Comparison of ENCODE assay signal across 11 cellular contexts in genomic region chr15:63462053-63462452, GRCh38. TPM values are rescaled to one million over a fixed set of nuclear protein-coding genes. Genes with fewer than 3 reads are reported as not detected.
A peak's percentile ranks its signal among the peaks of the same experiment; 100 is the strongest.
DNase-seq lines count a peak whose midpoint lies in the region; ATAC-seq and TF ChIP-seq lines count a peak whose summit lies in the region.
"Had no signal": no experiment of that assay in that cellular context is flagged by ENCODE, and none has a peak within 500 bp of the region (broad histone marks: within the 10 kb centered on the region; RNA-seq: fewer than 3 reads in every experiment).

No MANE protein-coding gene starts in this region.

- DNase-seq in LoVo (ENCODE audit: low spot score) (peak; percentile 90), astrocyte of the spinal cord (ENCODE audit: low read depth, low spot score) (peak; percentile 52), hepatic stellate cell (ENCODE audit: low spot score) (peak; percentile 42), H9 (no peak)
- no peak for DNase-seq in activated CD8-positive, alpha-beta memory T cell treated with anti-CD3 and anti-CD28 coated beads, Interleukin-2, amount 50 U/mL, for 48 hours
- DNase-seq: effector CD8-positive, alpha-beta T cell; natural killer cell; NCI-H1930; WERI-Rb-1 had no signal

- H3K36me3 ChIP-seq in stomach smooth muscle (ENCODE audit: control insufficient read depth in 2 of 2, insufficient read depth in 2 of 2, low read length in 2 of 2): no peaks in the 10 kb centered on the region
- H3K36me3 ChIP-seq: WERI-Rb-1 had no signal

- no CpG with 5 or more reads among the region's 2 CpGs for WGBS in H9 (ENCODE audit: extremely low coverage, insufficient read length, low lambda C conversion rate)

- no peak overlapping the region for H3K4ac ChIP-seq in H9 (ENCODE audit: low read depth, low read length)

- H3K27me3 Mint-ChIP-seq in H9 (ENCODE audit: low read depth): peaks cover 21% of the 10 kb centered on the region

- H3K27ac ChIP-seq in stomach smooth muscle (ENCODE audit: low read length) (peak overlapping the region; percentile 32), H9 (ENCODE audit: insufficient read length, low read depth, low read length) (no peak overlapping the region)
- H3K27ac ChIP-seq: WERI-Rb-1 had no signal

- H3K79me2 ChIP-seq in H9 (ENCODE audit: insufficient read depth, low read length): no peaks in the 10 kb centered on the region

- no peaks in the 10 kb centered on the region for H3K9me3 ChIP-seq in stomach smooth muscle (ENCODE audit: control insufficient read depth in 2 of 2, low read length in 2 of 2)
- no peaks in the 10 kb centered on the region for H3K9me3 ChIP-seq in H9 (ENCODE audit: control insufficient read depth, low read depth, low read length)

- H2AFZ ChIP-seq in H9 (ENCODE audit: low read length): no peak overlapping the region

- H3K14ac ChIP-seq in H9 (ENCODE audit: insufficient read depth, low read length): no peak overlapping the region

- H3K4me3 ChIP-seq in astrocyte of the spinal cord (ENCODE audit: low read depth, low read length) (no peak overlapping the region), stomach smooth muscle (ENCODE audit: low read length in 2 of 2) (no peak overlapping the region)

- H3K4me3 Mint-ChIP-seq in H9: no peak overlapping the region
- H3K4me3 Mint-ChIP-seq: natural killer cell had no signal

- no peak overlapping the region for H2BK120ac ChIP-seq in H9 (ENCODE audit: low read depth, low read length, poor library complexity, severe bottlenecking)

- H3K27me3 ChIP-seq in stomach smooth muscle (ENCODE audit: control insufficient read depth in 1 of 2, insufficient read depth in 2 of 2, low read length in 2 of 2) (no peaks in the 10 kb centered on the region), H9 (ENCODE audit: insufficient read depth, low read length) (no peaks in the 10 kb centered on the region; the same call in 1 of the 2 replicates)

- no peak for TF ChIP-seq CTCF in astrocyte of the spinal cord (IDR thresholded peaks at IDR 0.05; ENCODE audit: low read depth, low read length)
- no peak for TF ChIP-seq CTCF in H9 (conservative IDR thresholded peaks at IDR 0.05)

- no peak overlapping the region for H3K27ac Mint-ChIP-seq in H9
- H3K27ac Mint-ChIP-seq: natural killer cell had no signal

- no peak for ATAC-seq in HG03025 (IDR thresholded peaks at IDR 0.05; ENCODE audit: low FRiP score, unreplicated experiment)
- ATAC-seq: natural killer cell had no signal

- H3K9ac ChIP-seq in stomach smooth muscle (ENCODE audit: low read length in 2 of 2): no peak overlapping the region
- H3K9ac ChIP-seq in H9 (ENCODE audit: extremely low read depth, insufficient read length, low read length): no peak overlapping the region

- no peak overlapping the region for H4K5ac ChIP-seq in H9 (ENCODE audit: insufficient read length, low read depth, low read length)

- in situ Hi-C loops in astrocyte of the spinal cord (cut with HindIII; ENCODE audit: low sequenced_read_pairs): no loop called here

- H4K8ac ChIP-seq in H9 (replicated peaks; ENCODE audit: insufficient read length, low read depth, low read length): no peak overlapping the region

- H3K36me3 Mint-ChIP-seq in H9 (ENCODE audit: insufficient read depth in 1 of 3, low read depth in 3 of 3): peaks cover 6 to 22% (median 7%) of the 10 kb centered on the region in 3 experiments
- H3K36me3 Mint-ChIP-seq: natural killer cell had no signal

- no peak overlapping the region for H3K4me2 ChIP-seq in H9 (ENCODE audit: insufficient read depth, insufficient read length, low read length)

- H4K20me1 ChIP-seq in H9 (ENCODE audit: control insufficient read depth, insufficient read depth, insufficient read length): no peaks in the 10 kb centered on the region

- no peak overlapping the region for H2BK20ac ChIP-seq in H9 (ENCODE audit: low read depth, low read length, poor library complexity, severe bottlenecking)

- no peak overlapping the region for H3K23ac ChIP-seq in H9 (ENCODE audit: insufficient read length, low read depth, low read length)

- H3K9me3 Mint-ChIP-seq in H9: peaks cover 19 to 22% of the 10 kb centered on the region in 2 experiments
- H3K9me3 Mint-ChIP-seq: natural killer cell had no signal

- H4K91ac ChIP-seq in H9 (ENCODE audit: insufficient read length, low read depth, low read length): no peak overlapping the region

- H2BK15ac ChIP-seq in H9 (ENCODE audit: low read depth, low read length): no peak overlapping the region

- H3K4me1 ChIP-seq in stomach smooth muscle (ENCODE audit: control insufficient read depth, insufficient read depth, low read length): peaks cover 37% of the 10 kb centered on the region
- H3K4me1 ChIP-seq in H9 (ENCODE audit: insufficient read depth, low read length): no peaks in the 10 kb centered on the region

- peaks cover 20 to 23% of the 10 kb centered on the region in 2 experiments for H3K4me1 Mint-ChIP-seq in H9

- H3T11ph ChIP-seq in H9 (ENCODE audit: low read length): no peak overlapping the region

- H3K23me2 ChIP-seq in H9 (ENCODE audit: insufficient read length, low read depth, low read length, poor library complexity, severe bottlenecking): no peaks in the 10 kb centered on the region

- no peaks in the 10 kb centered on the region for H3K79me1 ChIP-seq in H9 (ENCODE audit: insufficient read depth, low read depth, low read length, poor library complexity, severe bottlenecking)

- no peak overlapping the region for H3K18ac ChIP-seq in H9 (ENCODE audit: insufficient read length, low read depth, low read length)

- no peak overlapping the region for H2BK5ac ChIP-seq in H9 (ENCODE audit: insufficient read length, low read length)

- H2BK12ac ChIP-seq in H9 (ENCODE audit: insufficient read length, low read depth, low read length): no peak overlapping the region

- H2AK5ac ChIP-seq in H9 (ENCODE audit: insufficient read length, low read length): no peak overlapping the region

- H3K56ac ChIP-seq in H9 (ENCODE audit: insufficient read length, low read depth, low read length): no peak overlapping the region

RNA-seq across cellular contexts. Expression of gene USP3, which starts 42.3 kb away (rescaled TPM):
- total RNA-seq in H9 (2021): 12.0 and 14.2 TPM in 2 replicates

Comparison
In these comparisons a context has a peak if more than half of its experiments do, and no peak if none do; other contexts are left out.
1. DNase-seq: peak in LoVo (single experiment), astrocyte of the spinal cord (single experiment) and hepatic stellate cell (single experiment); none in activated CD8-positive, alpha-beta memory T cell treated with anti-CD3 and anti-CD28 coated beads, Interleukin-2, amount 50 U/mL, for 48 hours (single experiment) and H9 (single experiment).